Comparison of ENCODE assay signal across 14 cellular contexts in the genomic region with DNA sequence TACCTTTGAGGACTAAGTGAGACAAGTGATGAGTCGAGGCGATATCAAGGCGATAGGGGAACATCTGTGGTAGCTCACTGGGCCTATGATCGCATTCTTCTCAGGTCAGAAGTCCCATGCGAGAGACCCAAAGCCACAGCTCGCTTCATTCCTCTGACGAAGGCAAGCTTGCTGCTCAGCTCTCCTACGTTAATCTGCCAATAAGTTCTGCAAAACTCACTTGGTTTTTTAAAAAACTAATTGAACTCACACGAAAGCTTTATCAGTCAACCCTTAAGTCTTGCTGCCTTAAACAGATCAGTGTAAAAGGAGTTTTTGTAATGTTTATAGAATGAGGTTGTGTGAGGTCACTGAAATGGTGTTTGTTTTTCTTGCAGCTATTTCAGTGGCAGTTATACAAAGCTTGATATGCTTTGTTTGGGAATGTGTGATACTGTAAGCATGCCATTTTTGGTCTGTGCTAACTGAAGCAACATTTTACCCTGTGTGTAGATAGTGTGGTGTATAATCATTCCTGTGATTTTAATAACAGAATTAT.
DNase-seq lines count a peak whose midpoint lies in the region; ATAC-seq and TF ChIP-seq lines count a peak whose summit lies in the region.
"Had no signal": no experiment of that assay in that cellular context is flagged by ENCODE, and none has a peak within 500 bp of the region (broad histone marks: within the 10 kb centered on the region; RNA-seq: fewer than 3 reads in every experiment).

No MANE protein-coding gene starts in this region.

- peak overlapping the region; percentile 2 for H3K4me2 ChIP-seq in PC-9

- TF ChIP-seq CTCF in PC-9 (conservative IDR thresholded peaks at IDR 0.05) = no peak
- TF ChIP-seq CTCF in fibroblast of mammary gland (conservative IDR thresholded peaks at IDR 0.05; ENCODE audit: control insufficient read depth, insufficient read depth, low read depth, low read length) = no peak
- no peak for TF ChIP-seq CTCF in nephron progenitor cell (IDR thresholded peaks at IDR 0.05)
- TF ChIP-seq CTCF in chondrocyte (IDR thresholded peaks at IDR 0.05) = no peak

- H4K20me1 ChIP-seq in PC-9 (ENCODE audit: insufficient read depth) = no peaks in the 10 kb centered on the region

- H3K9me2 ChIP-seq in PC-9 (ENCODE audit: insufficient read depth) = no peaks in the 10 kb centered on the region

- H3K27me3 Mint-ChIP-seq in nephron progenitor cell (ENCODE audit: low read depth, poor library complexity) (no peaks in the 10 kb centered on the region), chondrocyte (ENCODE audit: low read depth) (no peaks in the 10 kb centered on the region)

- H3K79me2 ChIP-seq in PC-9 (ENCODE audit: low read depth) = no peaks in the 10 kb centered on the region

- POLR2A ChIA-PET in PC-9 (lab: Charles Lee; ENCODE audit: unreplicated experiment) = interaction anchor here (0.6 kb wide), 2 partner anchors 73 to 234 kb away, joined by 3 to 4 read pairs; no protein-coding TSS in a partner anchor

- H3K27ac Mint-ChIP-seq in nephron progenitor cell = peak overlapping the region; percentile 91
- no peak overlapping the region for H3K27ac Mint-ChIP-seq in chondrocyte (ENCODE audit: unreplicated experiment)
- H3K27ac Mint-ChIP-seq: CD14-positive monocyte had no signal

- no peak overlapping the region for H2AFZ ChIP-seq in PC-9

- H3K4me1 ChIP-seq in PC-9 (replicated peaks; ENCODE audit: insufficient read depth) = peaks cover 60% of the 10 kb centered on the region
- H3K4me1 ChIP-seq: colonic mucosa, Peyer's patch had no signal

- ATAC-seq in HG03039 (IDR thresholded peaks at IDR 0.05; ENCODE audit: unreplicated experiment) (no peak), HG02885 (IDR thresholded peaks at IDR 0.05; ENCODE audit: poor library complexity, unreplicated experiment) (no peak)

- no TSS peak for BruUV-seq in PC-9 (replicated peaks; lab: Mats Ljungman, UMichigan)

- H3K4me3 ChIP-seq in PC-9 (no peak overlapping the region), fibroblast of mammary gland (ENCODE audit: control insufficient read depth, low read depth, low read length) (no peak overlapping the region)
- H3K4me3 ChIP-seq: colonic mucosa, Peyer's patch, tibial artery had no signal

- no peaks in the 10 kb centered on the region for H3K27me3 ChIP-seq in PC-9 (ENCODE audit: insufficient read depth, low read depth)
- H3K27me3 ChIP-seq: colonic mucosa, neutrophil, Peyer's patch, tibial artery had no signal

- peaks cover 74% of the 10 kb centered on the region for H3K4me1 Mint-ChIP-seq in nephron progenitor cell
- H3K4me1 Mint-ChIP-seq in chondrocyte (ENCODE audit: low read depth) = peaks cover 26% of the 10 kb centered on the region

- peaks cover 29% of the 10 kb centered on the region; the same call in 1 of the 2 replicates for H3F3A ChIP-seq in PC-9 (ENCODE audit: insufficient read depth, low read depth)

- H3K9me3 Mint-ChIP-seq in nephron progenitor cell (peaks cover 24% of the 10 kb centered on the region), chondrocyte (ENCODE audit: low read depth) (no peaks in the 10 kb centered on the region)

- H3K9me3 ChIP-seq in PC-9 (ENCODE audit: insufficient read depth, low read depth) = no peaks in the 10 kb centered on the region
- H3K9me3 ChIP-seq: colonic mucosa, neutrophil, Peyer's patch, tibial artery had no signal

- no peaks in the 10 kb centered on the region for H3K36me3 ChIP-seq in PC-9 (ENCODE audit: low read depth)
- H3K36me3 ChIP-seq: colonic mucosa, neutrophil, Peyer's patch, tibial artery had no signal

- intact Hi-C loops in PC-9 (cut with micrococcal nuclease; ENCODE audit: unreplicated experiment) = loop anchor here (2.0 to 5.0 kb wide), 2 partner anchors 75 to 156 kb away; no protein-coding TSS in a partner anchor

- H3K27ac ChIP-seq in PC-9 = peak overlapping the region; percentile 73
- H3K27ac ChIP-seq: colonic mucosa, neutrophil, tibial artery had no signal

- CTCF ChIA-PET in PC-9 (lab: Charles Lee) = no interaction called here

- H3K36me3 Mint-ChIP-seq in nephron progenitor cell (ENCODE audit: low read depth) (peaks cover 48% of the 10 kb centered on the region), chondrocyte (ENCODE audit: low read depth) (no peaks in the 10 kb centered on the region)
- H3K36me3 Mint-ChIP-seq: CD14-positive monocyte had no signal

- DNase-seq in DMS114 treated with DMSO at 0.1 percent for 48 hours (lab: John Stamatoyannopoulos, UW; ENCODE audit: unreplicated experiment) (peak; percentile 24), PC-9 (peak in 1 of 2 experiments; percentile 10), fibroblast of mammary gland (ENCODE audit: low read depth) (peak; percentile 70), nephron progenitor cell (no peak), chondrocyte (ENCODE audit: low spot score) (no peak), DMS153 (lab: John Stamatoyannopoulos, UW) (no peak)
- DNase-seq: colonic mucosa, NCI-H1694 treated with DMSO at 0.1 percent for 48 hours, Peyer's patch, tibial artery had no signal

- H3K4me3 Mint-ChIP-seq in nephron progenitor cell (no peak overlapping the region), chondrocyte (ENCODE audit: unreplicated experiment) (no peak overlapping the region)
- H3K4me3 Mint-ChIP-seq: CD14-positive monocyte had no signal

Comparison
In these comparisons a context has a peak if more than half of its experiments do, and no peak if none do; other contexts are left out.
1. DNase-seq: peak in DMS114 treated with DMSO at 0.1 percent for 48 hours (single experiment) and fibroblast of mammary gland (single experiment); none in nephron progenitor cell (single experiment), chondrocyte (single experiment) and DMS153 (single experiment).